In the genomic region with DNA sequence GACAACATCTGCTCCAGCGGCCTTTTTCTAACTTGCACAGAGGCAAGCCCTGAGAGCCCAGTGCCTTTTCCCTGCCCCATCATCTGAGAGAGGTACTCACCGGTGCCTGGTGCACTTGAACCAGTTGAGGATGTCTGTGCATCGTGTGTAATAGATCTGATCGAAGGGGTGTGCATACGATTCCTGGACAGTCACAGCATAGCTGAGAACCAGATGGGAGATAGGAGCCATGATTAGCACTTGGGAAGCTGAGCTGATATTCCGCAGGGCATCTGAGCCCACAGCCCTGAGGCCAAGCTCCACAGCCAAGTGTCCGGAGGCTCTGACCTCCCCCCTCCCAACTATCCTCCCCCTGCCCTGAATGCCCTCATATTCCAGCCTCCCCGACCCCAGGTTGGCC, we compare ENCODE assay signal across 1 cellular context.
TF ChIP-seq lines count a peak whose summit lies in the region.

No MANE protein-coding gene starts in this region.

TF ChIP-seq in SK-N-SH treated with all-trans-retinoic acid at 6 μM for 48 hours, 23 proteins besides CTCF, POLR2A, EP300 and RAD21 (continued from another document):
- TF ChIP-seq, protein P1, sequence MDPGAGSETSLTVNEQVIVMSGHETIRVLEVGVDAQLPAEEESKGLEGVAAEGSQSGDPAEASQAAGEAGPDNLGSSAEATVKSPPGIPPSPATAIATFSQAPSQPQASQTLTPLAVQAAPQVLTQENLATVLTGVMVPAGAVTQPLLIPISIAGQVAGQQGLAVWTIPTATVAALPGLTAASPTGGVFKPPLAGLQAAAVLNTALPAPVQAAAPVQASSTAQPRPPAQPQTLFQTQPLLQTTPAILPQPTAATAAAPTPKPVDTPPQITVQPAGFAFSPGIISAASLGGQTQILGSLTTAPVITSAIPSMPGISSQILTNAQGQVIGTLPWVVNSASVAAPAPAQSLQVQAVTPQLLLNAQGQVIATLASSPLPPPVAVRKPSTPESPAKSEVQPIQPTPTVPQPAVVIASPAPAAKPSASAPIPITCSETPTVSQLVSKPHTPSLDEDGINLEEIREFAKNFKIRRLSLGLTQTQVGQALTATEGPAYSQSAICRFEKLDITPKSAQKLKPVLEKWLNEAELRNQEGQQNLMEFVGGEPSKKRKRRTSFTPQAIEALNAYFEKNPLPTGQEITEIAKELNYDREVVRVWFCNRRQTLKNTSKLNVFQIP (CRISPR knock-in tag; IDR thresholded peaks at IDR 0.05; ENCODE audit: borderline replicate concordance, low read depth): no peak
- TF ChIP-seq BACH2 (CRISPR knock-in tag; IDR thresholded peaks at IDR 0.05; ENCODE audit: borderline replicate concordance) (no peak), ESRRG (CRISPR knock-in tag; IDR thresholded peaks at IDR 0.05) (no peak)
